ENCODE assay signal across 10 cellular contexts in genomic region chr12:62261876-62262275, GRCh38. TPM values are rescaled to one million over a fixed set of nuclear protein-coding genes. Genes with fewer than 3 reads are reported as not detected.
DNase-seq lines count a peak whose midpoint lies in the region; ATAC-seq and TF ChIP-seq lines count a peak whose summit lies in the region.
"Had no signal": no experiment of that assay in that cellular context is flagged by ENCODE, and none has a peak within 500 bp of the region (broad histone marks: within the 10 kb centered on the region; RNA-seq: fewer than 3 reads in every experiment).

No MANE protein-coding gene starts in this region.

- dilution Hi-C loops in mammary epithelial cell (cut with HindIII; ENCODE audit: low sequenced_read_pairs) = no loop called here

- in situ Hi-C loops in mammary epithelial cell (cut with MboI; ENCODE audit: low sequenced_read_pairs in 2 of 2) = no loop called here

- BruUV-seq in mammary epithelial cell (replicated peaks; lab: Mats Ljungman, UMichigan) = no TSS peak

- ATAC-seq in natural killer cell = no peak
- ATAC-seq: body of pancreas had no signal

- WGBS in mammary epithelial cell (ENCODE audit: low coverage, missing lambda C conversion rate) = 91% methylated on average over 8 of the region's 8 CpGs

- H3K9me3 ChIP-seq in mammary epithelial cell (replicated peaks; ENCODE audit: insufficient read depth, low read length) (no peaks in the 10 kb centered on the region), uterus (no peaks in the 10 kb centered on the region)
- H3K9me3 ChIP-seq: body of pancreas had no signal

- H3K36me3 ChIP-seq in mammary epithelial cell (ENCODE audit: insufficient read depth, low read length) = no peaks in the 10 kb centered on the region
- no peaks in the 10 kb centered on the region for H3K36me3 ChIP-seq in uterus

- H3K36me3 Mint-ChIP-seq in CD14-positive monocyte (peaks cover 4 to 19% of the 10 kb centered on the region in 2 donors), natural killer cell (peaks cover 10% of the 10 kb centered on the region)

- peaks cover 68% of the 10 kb centered on the region for H3K79me2 ChIP-seq in mammary epithelial cell (ENCODE audit: insufficient read depth, low read length)

- TF ChIP-seq CTCF in CD14-positive monocyte (IDR thresholded peaks at IDR 0.05) (no peak), mammary epithelial cell (conservative IDR thresholded peaks at IDR 0.05 in 1 of 2, IDR thresholded peaks at IDR 0.05 in 1 of 2; ENCODE audit: extremely low read depth in 1 of 2, insufficient read depth in 1 of 2, low read depth in 1 of 2, low read length in 2 of 2) (no peak), natural killer cell (IDR thresholded peaks at IDR 0.05) (no peak), uterus (IDR thresholded peaks at IDR 0.05) (no peak)

- H3K4me1 Mint-ChIP-seq in CD14-positive monocyte (peaks cover 67% of the 10 kb centered on the region), natural killer cell (peaks cover 67% of the 10 kb centered on the region in 2 donors)

- intact Hi-C loops in CD14-positive monocyte (cut with micrococcal nuclease) (loop anchor here in 1 of 2 donors (5.0 kb wide), 1 partner anchor 35 kb away; no protein-coding TSS in a partner anchor), mammary epithelial cell (cut with micrococcal nuclease) (no loop called here), natural killer cell (cut with micrococcal nuclease) (no loop called here), uterus (cut with DNase I; ENCODE audit: low total_unique reads) (no loop called here)

- H3K27me3 Mint-ChIP-seq in CD14-positive monocyte (ENCODE audit: low read depth in 3 of 3) (no peaks in the 10 kb centered on the region), natural killer cell (ENCODE audit: low read depth in 2 of 2) (no peaks in the 10 kb centered on the region)

- H3K27ac ChIP-seq in mammary epithelial cell (ENCODE audit: insufficient read depth, low read depth, low read length) (peak overlapping the region; percentile 26), uterus (no peak overlapping the region)

- H3K9me3 Mint-ChIP-seq in CD14-positive monocyte (peaks cover 0 to 3% (median 0%) of the 10 kb centered on the region in 7 donors), natural killer cell (no peaks in the 10 kb centered on the region)

- peaks cover 17% of the 10 kb centered on the region for H3K4me1 ChIP-seq in mammary epithelial cell (ENCODE audit: insufficient read depth, low read length)
- peaks cover 0 to 11% of the 10 kb centered on the region in 2 donors for H3K4me1 ChIP-seq in uterus

- H3K4me3 Mint-ChIP-seq in CD14-positive monocyte (peak overlapping the region; percentile 99 to 100), natural killer cell (peak overlapping the region; percentile 100)

- no peak for DNase-seq in CD14-positive monocyte (ENCODE audit: low spot score)
- DNase-seq in Jurkat, Clone E6-1 (ENCODE audit: low read depth, low spot score) = no peak
- no peak for DNase-seq in mammary epithelial cell
- DNase-seq in natural killer cell = no peak
- no peak for DNase-seq in GM19238 (ENCODE audit: insufficient read length, low spot score)
- DNase-seq in GM19240 (ENCODE audit: insufficient read length, low spot score) = no peak
- no peak for DNase-seq in iPS-NIHi11 (ENCODE audit: low spot score)
- DNase-seq in uterus = no peak
- DNase-seq: body of pancreas, NCI-H1092 had no signal

- CTCF ChIA-PET in mammary epithelial cell (lab: Charles Lee; ENCODE audit: low non-redundant PET) = no interaction called here

- H3K9ac ChIP-seq in mammary epithelial cell (ENCODE audit: insufficient read depth, low read length) = no peak overlapping the region

- no peak for TF ChIP-seq POLR2A in uterus (IDR thresholded peaks at IDR 0.05)

- H3K4me2 ChIP-seq in mammary epithelial cell (ENCODE audit: insufficient read depth, low read depth, low read length) = peak overlapping the region; percentile 89

- peak overlapping the region; percentile 87 for H3K4me3 ChIP-seq in Jurkat, Clone E6-1 (ENCODE audit: low read length)
- peak overlapping the region; percentile 7 to 100 (median 98) for H3K4me3 ChIP-seq in mammary epithelial cell (replicated peaks in 1 of 3; ENCODE audit: insufficient read depth in 1 of 3, low read depth in 2 of 3, low read length in 3 of 3)
- H3K4me3 ChIP-seq in uterus = no peak overlapping the region

- peak overlapping the region in 4 of 7 donors; percentile 21 to 99 (median 60) for H3K27ac Mint-ChIP-seq in CD14-positive monocyte
- H3K27ac Mint-ChIP-seq in natural killer cell = peak overlapping the region; percentile 99 to 100

- H3K27me3 ChIP-seq in mammary epithelial cell (ENCODE audit: insufficient read depth, low read length) (no peaks in the 10 kb centered on the region), uterus (no peaks in the 10 kb centered on the region)
- H3K27me3 ChIP-seq: body of pancreas had no signal

- peaks cover 2% of the 10 kb centered on the region for H4K20me1 ChIP-seq in mammary epithelial cell (ENCODE audit: insufficient read depth, low read length)

- H2AFZ ChIP-seq in mammary epithelial cell (ENCODE audit: low read depth, low read length) = no peak overlapping the region

RNA-seq across cellular contexts. Expression of gene USP15, which starts 1.7 kb away (rescaled TPM):
- polyA plus RNA-seq in CD14-positive monocyte (100 to 1,000 TPM; 146 to 180 TPM), mammary epithelial cell (35.3 TPM)
- 38.0 TPM for polyA plus RNA-seq in Jurkat, Clone E6-1 (2012; ENCODE audit: insufficient read depth, insufficient read length)
- total RNA-seq in mammary epithelial cell (10 to 100 TPM; 59.2 to 62.0 TPM), natural killer cell (100 to 1,000 TPM; 188 to 251 (median 197) TPM), uterus (10 to 100 TPM; 44.8 to 98.9 (median 76.5) TPM)
- 21.1 TPM for polyA minus RNA-seq in mammary epithelial cell

Comparison
In these comparisons a context has a peak if more than half of its experiments do, and no peak if none do; other contexts are left out.
1. H3K4me3 ChIP-seq: peak in Jurkat, Clone E6-1 (single experiment) and mammary epithelial cell (3 of 3); none in uterus (0 of 2).